Comparison of ENCODE assay signal across 22 cellular contexts in genomic region chr1:87134625-87135024, GRCh38.
DNase-seq lines count a peak whose midpoint lies in the region; ATAC-seq lines count a peak whose summit lies in the region.
"Had no signal": no experiment of that assay in that cellular context is flagged by ENCODE, and none has a peak within 500 bp of the region (broad histone marks: within the 10 kb centered on the region; RNA-seq: fewer than 3 reads in every experiment).

No MANE protein-coding gene starts in this region.

- intact Hi-C loops in Right ventricle myocardium superior (cut with DNase I): no loop called here
- intact Hi-C loops in cardiac septum (cut with DNase I): loop anchor here (5.0 to 10.0 kb wide), 3 partner anchors 193 to 930 kb away; partner anchors contain the start of gene LMO4
- intact Hi-C loops in posterior vena cava (cut with DNase I): loop anchor here in 1 of 2 donors (10.0 kb wide), 1 partner anchor 1170 kb away; no protein-coding TSS in a partner anchor

- ATAC-seq in Right ventricle myocardium superior (ENCODE audit: poor library complexity) (no peak), GM21529 (IDR thresholded peaks at IDR 0.05; ENCODE audit: unreplicated experiment) (no peak), GM21528 (IDR thresholded peaks at IDR 0.05; ENCODE audit: low FRiP score, unreplicated experiment) (no peak)
- ATAC-seq: stimulated activated effector memory CD8-positive, alpha-beta T cell treated with anti-CD3 and anti-CD28 coated beads, Interleukin-12 subunit alpha, Interleukin-12 subunit beta, amount 100 ng/mL, for 72 hours had no signal

- peak; percentile 58 for DNase-seq in Right ventricle myocardium superior
- no peak for DNase-seq in cardiac septum (ENCODE audit: low spot score)
- peak; percentile 35 for DNase-seq in iPS-NIHi7 (ENCODE audit: extremely low spot score)
- DNase-seq in posterior vena cava (ENCODE audit: low spot score): peak; percentile 86
- no peak for DNase-seq in activated naive CD4-positive, alpha-beta T cell treated with anti-CD3 and anti-CD28 coated beads, Interleukin-2, amount 50 U/mL, for 16 hours
- DNase-seq in amniotic stem cell (lab: John Stamatoyannopoulos, UW): no peak
- DNase-seq: activated CD4-positive, alpha-beta T cell treated with anti-CD3 and anti-CD28 coated beads, Interleukin-2, amount 10 ng/mL, durations not matched to agents 7 days and 5 days; activated CD8-positive, alpha-beta memory T cell treated with anti-CD3 and anti-CD28 coated beads, Interleukin-2, amount 50 U/mL, for 48 hours; activated gamma-delta T cell; Caco-2; EL; esophagus squamous epithelium; mesendoderm; NCI-H1105 treated with DMSO at 0.1 percent for 48 hours; NCI-H524 treated with DMSO at 0.1 percent for 48 hours; SHP77 treated with DMSO at 0.1 percent for 48 hours; stimulated activated CD4-positive, alpha-beta T cell treated with anti-CD3 and anti-CD28 coated beads, Interleukin-15, amount 100 ng/mL, for 24 hours; T-helper 1 cell; transverse colon had no signal

Comparison
In these comparisons a context has a peak if more than half of its experiments do, and no peak if none do; other contexts are left out.
1. DNase-seq: peak in Right ventricle myocardium superior (single experiment), iPS-NIHi7 (single experiment) and posterior vena cava (single experiment); none in cardiac septum (single experiment), activated naive CD4-positive, alpha-beta T cell treated with anti-CD3 and anti-CD28 coated beads, Interleukin-2, amount 50 U/mL, for 16 hours (single experiment) and amniotic stem cell (single experiment).